22 cellular contexts compared by ENCODE assay signal in the genomic region with DNA sequence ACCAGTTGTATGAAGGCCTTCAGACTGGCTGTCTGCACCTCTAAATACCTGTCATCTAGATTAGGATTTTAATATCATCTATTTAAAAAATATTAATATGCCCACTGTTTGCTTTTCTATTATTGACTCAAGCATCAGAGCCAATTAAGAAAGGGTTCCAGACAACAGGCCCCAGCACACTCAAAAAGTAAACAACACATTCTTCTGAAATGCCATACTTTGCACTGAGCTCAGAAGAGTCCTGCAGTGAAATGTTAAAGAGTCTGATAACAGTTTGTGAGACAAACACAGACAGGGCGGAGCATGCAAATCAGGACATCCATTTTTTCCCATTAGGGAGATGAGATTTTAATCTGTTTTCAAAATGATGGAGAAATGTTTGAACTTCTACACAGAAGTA. TPM values are rescaled to one million over a fixed set of nuclear protein-coding genes. Genes with fewer than 3 reads are reported as not detected.
DNase-seq lines count a peak whose midpoint lies in the region; ATAC-seq and TF ChIP-seq lines count a peak whose summit lies in the region.
"Had no signal": no experiment of that assay in that cellular context is flagged by ENCODE, and none has a peak within 500 bp of the region (broad histone marks: within the 10 kb centered on the region; RNA-seq: fewer than 3 reads in every experiment).

No MANE protein-coding gene starts in this region.

- H3K9me3 Mint-ChIP-seq in activated CD4-positive, alpha-beta memory T cell treated with anti-CD3 and anti-CD28 coated beads for 36 hours, result no peaks in the 10 kb centered on the region
- no peaks in the 10 kb centered on the region for H3K9me3 Mint-ChIP-seq in activated CD4-positive, alpha-beta memory T cell treated with anti-CD3 and anti-CD28 coated beads, Interleukin-2, amount 10 ng/mL, durations not matched to agents 7 days and 5 days
- H3K9me3 Mint-ChIP-seq: activated T-helper 17 cell treated with anti-CD3 and anti-CD28 coated beads, Interleukin-2, amount 50 U/mL, for 72 hours; T-helper 2 cell treated with Interferon-gamma antibody and Interleukin-4, amounts not matched to agents 5 μg/mL and 100 μg/mL, for 36 hours had no signal

- no peak overlapping the region for H3K4me3 Mint-ChIP-seq in activated CD4-positive, alpha-beta memory T cell treated with anti-CD3 and anti-CD28 coated beads for 36 hours
- no peak overlapping the region for H3K4me3 Mint-ChIP-seq in activated CD4-positive, alpha-beta memory T cell treated with anti-CD3 and anti-CD28 coated beads, Interleukin-2, amount 10 ng/mL, durations not matched to agents 7 days and 5 days
- H3K4me3 Mint-ChIP-seq: T-helper 2 cell treated with Interferon-gamma antibody and Interleukin-4, amounts not matched to agents 5 μg/mL and 100 μg/mL, for 36 hours had no signal

- H3K27ac ChIP-seq in VCaP (peak overlapping the region; percentile 64), upper lobe of left lung (peak overlapping the region; percentile 71 to 87 (median 77))
- H3K27ac ChIP-seq: BLaER1 treated with 17β-estradiol and CSF1 and Interleukin-3, amounts not matched to agents 10 nM and 100 nM; ovary; right lobe of liver; SJCRH30 had no signal

- no peaks in the 10 kb centered on the region for H3K36me3 Mint-ChIP-seq in activated CD4-positive, alpha-beta memory T cell treated with anti-CD3 and anti-CD28 coated beads for 36 hours
- H3K36me3 Mint-ChIP-seq in activated CD4-positive, alpha-beta memory T cell treated with anti-CD3 and anti-CD28 coated beads, Interleukin-2, amount 10 ng/mL, durations not matched to agents 7 days and 5 days (ENCODE audit: low read depth), result no peaks in the 10 kb centered on the region

- no peaks in the 10 kb centered on the region for H3K27me3 Mint-ChIP-seq in activated CD4-positive, alpha-beta memory T cell treated with anti-CD3 and anti-CD28 coated beads for 36 hours
- H3K27me3 Mint-ChIP-seq in activated CD4-positive, alpha-beta memory T cell treated with anti-CD3 and anti-CD28 coated beads, Interleukin-2, amount 10 ng/mL, durations not matched to agents 7 days and 5 days, result no peaks in the 10 kb centered on the region
- H3K27me3 Mint-ChIP-seq: activated T-helper 17 cell treated with anti-CD3 and anti-CD28 coated beads, Interleukin-2, amount 50 U/mL, for 72 hours had no signal

- no peaks in the 10 kb centered on the region for H3K9me3 ChIP-seq in upper lobe of left lung
- H3K9me3 ChIP-seq: BLaER1 treated with 17β-estradiol and CSF1 and Interleukin-3, amounts not matched to agents 10 nM and 100 nM; HAP-1; ovary; right lobe of liver; SJCRH30 had no signal

- CTCF ChIA-PET in activated CD4-positive, alpha-beta memory T cell treated with anti-CD3 and anti-CD28 coated beads for 36 hours (lab: Charles Lee), result interaction anchor here (0.6 to 1.4 kb wide), 2 partner anchors 18 to 208 kb away, joined by 3 read pairs; no protein-coding TSS in a partner anchor
- CTCF ChIA-PET in activated CD4-positive, alpha-beta memory T cell treated with anti-CD3 and anti-CD28 coated beads, Interleukin-2, amount 10 ng/mL, durations not matched to agents 7 days and 5 days (lab: Charles Lee), result no interaction called here

- peaks cover 15 to 48% (median 42%) of the 10 kb centered on the region in 4 donors for H3K4me1 ChIP-seq in upper lobe of left lung

- peaks cover 73% of the 10 kb centered on the region for H3K4me1 Mint-ChIP-seq in activated CD4-positive, alpha-beta memory T cell treated with anti-CD3 and anti-CD28 coated beads for 36 hours (ENCODE audit: low read depth)
- peaks cover 55% of the 10 kb centered on the region for H3K4me1 Mint-ChIP-seq in activated CD4-positive, alpha-beta memory T cell treated with anti-CD3 and anti-CD28 coated beads, Interleukin-2, amount 10 ng/mL, durations not matched to agents 7 days and 5 days

- POLR2A ChIA-PET in activated CD4-positive, alpha-beta memory T cell treated with anti-CD3 and anti-CD28 coated beads for 36 hours (lab: Charles Lee), result interaction anchor here (1.0 to 4.1 kb wide), 3 partner anchors 20 to 96 kb away, joined by 3 to 50 read pairs (median 5); no protein-coding TSS in a partner anchor
- POLR2A ChIA-PET in activated CD4-positive, alpha-beta memory T cell treated with anti-CD3 and anti-CD28 coated beads, Interleukin-2, amount 10 ng/mL, durations not matched to agents 7 days and 5 days (lab: Charles Lee), result interaction anchor here (0.9 to 10.8 kb wide), 5 partner anchors 21 to 113 kb away, joined by 3 to 144 read pairs (median 6); a partner anchor contains a TSS

- no peak for DNase-seq in activated CD4-positive, alpha-beta memory T cell treated with anti-CD3 and anti-CD28 coated beads for 36 hours
- DNase-seq in activated CD4-positive, alpha-beta memory T cell treated with anti-CD3 and anti-CD28 coated beads, Interleukin-2, amount 10 ng/mL, durations not matched to agents 7 days and 5 days, result no peak
- DNase-seq in iris pigment epithelial cell (ENCODE audit: low read depth) (peak; percentile 75), upper lobe of left lung (no peak), kidney tubule cell (ENCODE audit: low spot score) (no peak), HT-29 (ENCODE audit: low spot score) (no peak)
- DNase-seq: amygdala; effector memory CD4-positive, alpha-beta T cell; head of caudate nucleus; NCI-H1694; ovary; right lobe of liver; SJCRH30; stimulated activated naive CD4-positive, alpha-beta T cell had no signal

- TF ChIP-seq EP300 in upper lobe of left lung (IDR thresholded peaks at IDR 0.05), result no peak

- WGBS in upper lobe of left lung, 2 donors, result 55 to 70% methylated on average over 1 of the region's 1 CpG

- TF ChIP-seq CTCF in VCaP (conservative IDR thresholded peaks at IDR 0.05) (no peak), upper lobe of left lung (IDR thresholded peaks at IDR 0.05) (no peak)

- ATAC-seq in upper lobe of left lung (ENCODE audit: low FRiP score in 2 of 2) (no peak), GM21825 (IDR thresholded peaks at IDR 0.05; ENCODE audit: unreplicated experiment) (no peak)
- ATAC-seq: activated CD4-positive, CD25-positive, alpha-beta regulatory T cell treated with anti-CD3 and anti-CD28 coated beads, Interleukin-2, amount 50 U/mL, for 24 hours; activated T-helper 17 cell treated with anti-CD3 and anti-CD28 coated beads, Interleukin-2, amount 50 U/mL, for 72 hours had no signal

- H3K36me3 ChIP-seq in upper lobe of left lung, result no peaks in the 10 kb centered on the region
- H3K36me3 ChIP-seq: BLaER1 treated with 17β-estradiol and CSF1 and Interleukin-3, amounts not matched to agents 10 nM and 100 nM; HAP-1; ovary; right lobe of liver; SJCRH30 had no signal

- H3K4me3 ChIP-seq in upper lobe of left lung, result no peak overlapping the region
- H3K4me3 ChIP-seq: BLaER1 treated with 17β-estradiol and CSF1 and Interleukin-3, amounts not matched to agents 10 nM and 100 nM; HAP-1; lung; ovary; right lobe of liver; SJCRH30 had no signal

- intact Hi-C loops in activated CD4-positive, alpha-beta memory T cell treated with anti-CD3 and anti-CD28 coated beads for 36 hours (cut with micrococcal nuclease), result no loop called here

- peak overlapping the region; percentile 33 for H3K27ac Mint-ChIP-seq in activated CD4-positive, alpha-beta memory T cell treated with anti-CD3 and anti-CD28 coated beads for 36 hours
- no peak overlapping the region for H3K27ac Mint-ChIP-seq in activated CD4-positive, alpha-beta memory T cell treated with anti-CD3 and anti-CD28 coated beads, Interleukin-2, amount 10 ng/mL, durations not matched to agents 7 days and 5 days

- H3K27me3 ChIP-seq in upper lobe of left lung, result no peaks in the 10 kb centered on the region
- H3K27me3 ChIP-seq: BLaER1 treated with 17β-estradiol and CSF1 and Interleukin-3, amounts not matched to agents 10 nM and 100 nM; ovary; right lobe of liver; SJCRH30 had no signal

- no peak for TF ChIP-seq POLR2A in upper lobe of left lung (IDR thresholded peaks at IDR 0.05)

RNA-seq across cellular contexts. Expression of a gene that starts 45.9 kb away (rescaled TPM):
- 100 to 1,000 TPM; 144 to 151 TPM for total RNA-seq in activated CD4-positive, alpha-beta memory T cell treated with anti-CD3 and anti-CD28 coated beads for 36 hours
- 100 to 1,000 TPM; 220 to 228 TPM for total RNA-seq in activated CD4-positive, alpha-beta memory T cell treated with anti-CD3 and anti-CD28 coated beads, Interleukin-2, amount 10 ng/mL, durations not matched to agents 7 days and 5 days
- 100 to 1,000 TPM; 164 to 439 (median 249) TPM for total RNA-seq in upper lobe of left lung
- 155 and 182 TPM in 2 replicates for total RNA-seq in HT-29 (2014; rRNA removed; shearing (Covaris generic))
